In the genomic region with DNA sequence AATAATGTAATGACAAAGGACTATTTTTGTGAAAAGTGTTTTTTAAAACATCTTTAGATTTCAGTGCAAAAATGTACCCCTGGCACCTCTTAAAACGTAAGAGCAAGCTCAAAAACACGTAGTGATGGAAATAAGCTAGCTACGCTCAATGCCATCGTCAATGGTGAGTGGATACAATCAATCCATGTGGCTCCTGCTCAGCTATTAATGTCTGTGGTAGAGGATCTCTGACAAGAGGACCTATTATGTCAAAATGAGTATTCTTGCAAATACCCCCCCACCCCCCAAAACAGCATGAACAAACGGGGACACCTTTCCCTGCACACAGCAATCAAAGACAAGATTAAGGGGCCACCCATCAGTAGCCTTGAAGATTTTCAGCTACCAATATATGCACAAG, we compare ENCODE assay signal across 21 cellular contexts.
"Had no signal": no experiment of that assay in that cellular context is flagged by ENCODE, and none has a peak within 500 bp of the region (broad histone marks: within the 10 kb centered on the region; RNA-seq: fewer than 3 reads in every experiment).

No MANE protein-coding gene starts in this region.

- H3K27me3 ChIP-seq: ascending aorta, body of pancreas had no signal

- H3K27ac ChIP-seq: ascending aorta, body of pancreas, PC-9 had no signal

- H2AFZ ChIP-seq: PC-9 had no signal

- H3K9me3 ChIP-seq: body of pancreas had no signal

- H3K4me3 ChIP-seq: ascending aorta, body of pancreas, PC-9 had no signal

- FAIRE-seq: TTC549 had no signal

- H3K4me2 ChIP-seq: PC-9 had no signal

- ATAC-seq: activated CD8-positive, alpha-beta memory T cell treated with anti-CD3 and anti-CD28 coated beads, Interleukin-2, amount 10 ng/mL, durations not matched to agents 7 days and 5 days; body of pancreas; T-cell had no signal

- DNase-seq: activated B cell treated with CpG ODN at 0.5 μM for 24 hours; activated CD4-positive, alpha-beta T cell treated with anti-CD3 and anti-CD28 coated beads for 1 hour; activated CD4-positive, alpha-beta T cell treated with anti-CD3 and anti-CD28 coated beads, Interleukin-2, amount 10 ng/mL, durations not matched to agents 24 days and 14 days; activated CD4-positive, alpha-beta T cell treated with anti-CD3 and anti-CD28 coated beads, Interleukin-2, amount 50 U/mL, for 48 hours; activated CD8-positive, alpha-beta memory T cell treated with anti-CD3 and anti-CD28 coated beads, Interleukin-2, amount 10 ng/mL, durations not matched to agents 7 days and 5 days; activated effector memory CD4-positive, alpha-beta T cell treated with Interleukin-2 at 50 U/mL for 16 hours; activated naive CD4-positive, alpha-beta T cell; activated T-cell treated with anti-CD3 and anti-CD28 coated beads, Interleukin-2, amount 50 U/mL, for 24 hours; amniotic stem cell; body of pancreas; NCI-H1092; NCI-H1417; NCI-H2107; NCI-H524; PC-9; SHP77 treated with DMSO at 0.1 percent for 48 hours; T-cell; T-helper 2 cell; T1000 had no signal
